ENCODE assay signal across 1 cellular context in the genomic region with DNA sequence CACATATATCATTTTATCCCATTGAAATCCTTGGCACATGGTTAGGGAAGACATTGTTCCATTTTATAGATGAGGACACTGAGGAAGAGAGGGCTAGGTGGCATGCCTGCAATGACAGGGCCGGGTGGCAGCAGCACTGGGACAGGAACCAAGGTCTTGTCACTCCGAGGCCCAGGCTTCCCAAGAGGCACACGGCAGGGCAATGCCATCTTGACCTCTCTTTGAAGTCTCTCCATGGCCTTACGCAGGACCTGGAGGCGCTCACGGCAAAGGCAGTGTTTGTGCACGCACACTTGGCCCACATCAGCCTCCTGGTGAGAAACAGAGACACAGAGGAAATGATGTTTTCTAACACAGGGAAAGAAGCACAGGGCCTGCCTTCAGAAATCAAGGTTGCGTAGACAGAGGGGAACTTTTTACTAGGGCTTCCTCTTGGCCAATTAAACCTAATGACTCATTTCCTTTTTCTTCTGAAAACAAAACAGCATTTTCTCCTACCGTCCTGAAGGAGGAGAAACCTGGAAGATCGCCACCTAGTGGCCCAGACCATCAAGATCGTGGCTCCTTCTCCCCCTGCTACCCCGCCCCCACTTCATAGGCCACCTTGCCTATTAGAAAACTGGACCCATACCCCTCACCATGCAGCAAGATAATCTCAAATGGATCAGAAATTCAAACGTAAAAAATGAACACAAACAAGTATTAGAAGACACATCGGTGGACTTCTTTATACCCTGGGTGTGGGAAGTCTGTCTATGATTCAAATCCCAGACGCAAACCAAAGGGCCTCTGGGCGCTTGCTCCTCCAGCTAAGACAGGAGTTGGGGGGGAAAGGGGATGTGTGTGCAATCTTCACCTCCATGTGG.
TF ChIP-seq lines count a peak whose summit lies in the region.

No MANE protein-coding gene starts in this region.

TF ChIP-seq in K562, 482 proteins besides CTCF, POLR2A, EP300 and RAD21 (continued from another document and continues in another):
- TF ChIP-seq, protein P1, sequence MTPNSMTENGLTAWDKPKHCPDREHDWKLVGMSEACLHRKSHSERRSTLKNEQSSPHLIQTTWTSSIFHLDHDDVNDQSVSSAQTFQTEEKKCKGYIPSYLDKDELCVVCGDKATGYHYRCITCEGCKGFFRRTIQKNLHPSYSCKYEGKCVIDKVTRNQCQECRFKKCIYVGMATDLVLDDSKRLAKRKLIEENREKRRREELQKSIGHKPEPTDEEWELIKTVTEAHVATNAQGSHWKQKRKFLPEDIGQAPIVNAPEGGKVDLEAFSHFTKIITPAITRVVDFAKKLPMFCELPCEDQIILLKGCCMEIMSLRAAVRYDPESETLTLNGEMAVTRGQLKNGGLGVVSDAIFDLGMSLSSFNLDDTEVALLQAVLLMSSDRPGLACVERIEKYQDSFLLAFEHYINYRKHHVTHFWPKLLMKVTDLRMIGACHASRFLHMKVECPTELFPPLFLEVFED (CRISPR knock-in tag; conservative IDR thresholded peaks at IDR 0.05): no peak; the same call in 1 of the 2 replicates
- peak; percentile 73; the same call in 1 of the 2 replicates for TF ChIP-seq RNF2 (IDR thresholded peaks at IDR 0.05)
- TF ChIP-seq HNRNPUL1 (IDR thresholded peaks at IDR 0.05; ENCODE audit: low read length): no peak
- TF ChIP-seq, protein P2, sequence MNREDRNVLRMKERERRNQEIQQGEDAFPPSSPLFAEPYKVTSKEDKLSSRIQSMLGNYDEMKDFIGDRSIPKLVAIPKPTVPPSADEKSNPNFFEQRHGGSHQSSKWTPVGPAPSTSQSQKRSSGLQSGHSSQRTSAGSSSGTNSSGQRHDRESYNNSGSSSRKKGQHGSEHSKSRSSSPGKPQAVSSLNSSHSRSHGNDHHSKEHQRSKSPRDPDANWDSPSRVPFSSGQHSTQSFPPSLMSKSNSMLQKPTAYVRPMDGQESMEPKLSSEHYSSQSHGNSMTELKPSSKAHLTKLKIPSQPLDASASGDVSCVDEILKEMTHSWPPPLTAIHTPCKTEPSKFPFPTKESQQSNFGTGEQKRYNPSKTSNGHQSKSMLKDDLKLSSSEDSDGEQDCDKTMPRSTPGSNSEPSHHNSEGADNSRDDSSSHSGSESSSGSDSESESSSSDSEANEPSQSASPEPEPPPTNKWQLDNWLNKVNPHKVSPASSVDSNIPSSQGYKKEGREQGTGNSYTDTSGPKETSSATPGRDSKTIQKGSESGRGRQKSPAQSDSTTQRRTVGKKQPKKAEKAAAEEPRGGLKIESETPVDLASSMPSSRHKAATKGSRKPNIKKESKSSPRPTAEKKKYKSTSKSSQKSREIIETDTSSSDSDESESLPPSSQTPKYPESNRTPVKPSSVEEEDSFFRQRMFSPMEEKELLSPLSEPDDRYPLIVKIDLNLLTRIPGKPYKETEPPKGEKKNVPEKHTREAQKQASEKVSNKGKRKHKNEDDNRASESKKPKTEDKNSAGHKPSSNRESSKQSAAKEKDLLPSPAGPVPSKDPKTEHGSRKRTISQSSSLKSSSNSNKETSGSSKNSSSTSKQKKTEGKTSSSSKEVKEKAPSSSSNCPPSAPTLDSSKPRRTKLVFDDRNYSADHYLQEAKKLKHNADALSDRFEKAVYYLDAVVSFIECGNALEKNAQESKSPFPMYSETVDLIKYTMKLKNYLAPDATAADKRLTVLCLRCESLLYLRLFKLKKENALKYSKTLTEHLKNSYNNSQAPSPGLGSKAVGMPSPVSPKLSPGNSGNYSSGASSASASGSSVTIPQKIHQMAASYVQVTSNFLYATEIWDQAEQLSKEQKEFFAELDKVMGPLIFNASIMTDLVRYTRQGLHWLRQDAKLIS (CRISPR knock-in tag; IDR thresholded peaks at IDR 0.05): no peak
- TF ChIP-seq KAT2B (IDR thresholded peaks at IDR 0.05; ENCODE audit: low read depth, low read length): no peak
- TF ChIP-seq, protein P3, sequence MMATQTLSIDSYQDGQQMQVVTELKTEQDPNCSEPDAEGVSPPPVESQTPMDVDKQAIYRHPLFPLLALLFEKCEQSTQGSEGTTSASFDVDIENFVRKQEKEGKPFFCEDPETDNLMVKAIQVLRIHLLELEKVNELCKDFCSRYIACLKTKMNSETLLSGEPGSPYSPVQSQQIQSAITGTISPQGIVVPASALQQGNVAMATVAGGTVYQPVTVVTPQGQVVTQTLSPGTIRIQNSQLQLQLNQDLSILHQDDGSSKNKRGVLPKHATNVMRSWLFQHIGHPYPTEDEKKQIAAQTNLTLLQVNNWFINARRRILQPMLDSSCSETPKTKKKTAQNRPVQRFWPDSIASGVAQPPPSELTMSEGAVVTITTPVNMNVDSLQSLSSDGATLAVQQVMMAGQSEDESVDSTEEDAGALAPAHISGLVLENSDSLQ (IDR thresholded peaks at IDR 0.05): no peak
- TF ChIP-seq ZNF699 (CRISPR knock-in tag; IDR thresholded peaks at IDR 0.05; ENCODE audit: insufficient replicate concordance): no peak
- no peak for TF ChIP-seq THRAP3 (IDR thresholded peaks at IDR 0.05; ENCODE audit: borderline replicate concordance)
- peak; percentile 86 for TF ChIP-seq ETV1 (tag; conservative IDR thresholded peaks at IDR 0.05; ENCODE audit: low read depth)
- peak; percentile 38; the same call in 1 of the 2 replicates for TF ChIP-seq NFIC (IDR thresholded peaks at IDR 0.05)
- TF ChIP-seq, protein P4, sequence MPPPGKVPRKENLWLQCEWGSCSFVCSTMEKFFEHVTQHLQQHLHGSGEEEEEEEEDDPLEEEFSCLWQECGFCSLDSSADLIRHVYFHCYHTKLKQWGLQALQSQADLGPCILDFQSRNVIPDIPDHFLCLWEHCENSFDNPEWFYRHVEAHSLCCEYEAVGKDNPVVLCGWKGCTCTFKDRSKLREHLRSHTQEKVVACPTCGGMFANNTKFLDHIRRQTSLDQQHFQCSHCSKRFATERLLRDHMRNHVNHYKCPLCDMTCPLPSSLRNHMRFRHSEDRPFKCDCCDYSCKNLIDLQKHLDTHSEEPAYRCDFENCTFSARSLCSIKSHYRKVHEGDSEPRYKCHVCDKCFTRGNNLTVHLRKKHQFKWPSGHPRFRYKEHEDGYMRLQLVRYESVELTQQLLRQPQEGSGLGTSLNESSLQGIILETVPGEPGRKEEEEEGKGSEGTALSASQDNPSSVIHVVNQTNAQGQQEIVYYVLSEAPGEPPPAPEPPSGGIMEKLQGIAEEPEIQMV (tag; conservative IDR thresholded peaks at IDR 0.05; ENCODE audit: low read depth): no peak
- TF ChIP-seq ZEB2 (IDR thresholded peaks at IDR 0.05): no peak
- TF ChIP-seq, protein P5, sequence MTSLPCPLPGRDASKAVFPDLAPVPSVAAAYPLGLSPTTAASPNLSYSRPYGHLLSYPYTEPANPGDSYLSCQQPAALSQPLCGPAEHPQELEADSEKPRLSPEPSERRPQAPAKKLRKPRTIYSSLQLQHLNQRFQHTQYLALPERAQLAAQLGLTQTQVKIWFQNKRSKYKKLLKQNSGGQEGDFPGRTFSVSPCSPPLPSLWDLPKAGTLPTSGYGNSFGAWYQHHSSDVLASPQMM (CRISPR knock-in tag; IDR thresholded peaks at IDR 0.05): no peak
- peak; percentile 56 for TF ChIP-seq TRIM28 (IDR thresholded peaks at IDR 0.05)
- TF ChIP-seq TBP (optimal IDR thresholded peaks at IDR 0.05; ENCODE audit: low read depth, low read length): no peak
- peak; percentile 76; the same call in 1 of the 2 replicates for TF ChIP-seq ZSCAN29 (IDR thresholded peaks at IDR 0.05)
- no peak for TF ChIP-seq ZNF239 (CRISPR knock-in tag; IDR thresholded peaks at IDR 0.05)
- no peak for TF ChIP-seq ZNF551 (CRISPR knock-in tag; IDR thresholded peaks at IDR 0.05)
- TF ChIP-seq NELFE (IDR thresholded peaks at IDR 0.05; ENCODE audit: insufficient read depth, insufficient read length): no peak
- TF ChIP-seq, protein P6, sequence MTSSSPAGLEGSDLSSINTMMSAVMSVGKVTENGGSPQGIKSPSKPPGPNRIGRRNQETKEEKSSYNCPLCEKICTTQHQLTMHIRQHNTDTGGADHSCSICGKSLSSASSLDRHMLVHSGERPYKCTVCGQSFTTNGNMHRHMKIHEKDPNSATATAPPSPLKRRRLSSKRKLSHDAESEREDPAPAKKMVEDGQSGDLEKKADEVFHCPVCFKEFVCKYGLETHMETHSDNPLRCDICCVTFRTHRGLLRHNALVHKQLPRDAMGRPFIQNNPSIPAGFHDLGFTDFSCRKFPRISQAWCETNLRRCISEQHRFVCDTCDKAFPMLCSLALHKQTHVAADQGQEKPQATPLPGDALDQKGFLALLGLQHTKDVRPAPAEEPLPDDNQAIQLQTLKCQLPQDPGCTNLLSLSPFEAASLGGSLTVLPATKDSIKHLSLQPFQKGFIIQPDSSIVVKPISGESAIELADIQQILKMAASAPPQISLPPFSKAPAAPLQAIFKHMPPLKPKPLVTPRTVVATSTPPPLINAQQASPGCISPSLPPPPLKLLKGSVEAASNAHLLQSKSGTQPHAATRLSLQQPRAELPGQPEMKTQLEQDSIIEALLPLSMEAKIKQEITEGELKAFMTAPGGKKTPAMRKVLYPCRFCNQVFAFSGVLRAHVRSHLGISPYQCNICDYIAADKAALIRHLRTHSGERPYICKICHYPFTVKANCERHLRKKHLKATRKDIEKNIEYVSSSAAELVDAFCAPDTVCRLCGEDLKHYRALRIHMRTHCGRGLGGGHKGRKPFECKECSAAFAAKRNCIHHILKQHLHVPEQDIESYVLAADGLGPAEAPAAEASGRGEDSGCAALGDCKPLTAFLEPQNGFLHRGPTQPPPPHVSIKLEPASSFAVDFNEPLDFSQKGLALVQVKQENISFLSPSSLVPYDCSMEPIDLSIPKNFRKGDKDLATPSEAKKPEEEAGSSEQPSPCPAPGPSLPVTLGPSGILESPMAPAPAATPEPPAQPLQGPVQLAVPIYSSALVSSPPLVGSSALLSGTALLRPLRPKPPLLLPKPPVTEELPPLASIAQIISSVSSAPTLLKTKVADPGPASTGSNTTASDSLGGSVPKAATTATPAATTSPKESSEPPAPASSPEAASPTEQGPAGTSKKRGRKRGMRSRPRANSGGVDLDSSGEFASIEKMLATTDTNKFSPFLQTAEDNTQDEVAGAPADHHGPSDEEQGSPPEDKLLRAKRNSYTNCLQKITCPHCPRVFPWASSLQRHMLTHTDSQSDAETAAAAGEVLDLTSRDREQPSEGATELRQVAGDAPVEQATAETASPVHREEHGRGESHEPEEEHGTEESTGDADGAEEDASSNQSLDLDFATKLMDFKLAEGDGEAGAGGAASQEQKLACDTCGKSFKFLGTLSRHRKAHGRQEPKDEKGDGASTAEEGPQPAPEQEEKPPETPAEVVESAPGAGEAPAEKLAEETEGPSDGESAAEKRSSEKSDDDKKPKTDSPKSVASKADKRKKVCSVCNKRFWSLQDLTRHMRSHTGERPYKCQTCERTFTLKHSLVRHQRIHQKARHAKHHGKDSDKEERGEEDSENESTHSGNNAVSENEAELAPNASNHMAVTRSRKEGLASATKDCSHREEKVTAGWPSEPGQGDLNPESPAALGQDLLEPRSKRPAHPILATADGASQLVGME (CRISPR knock-in tag; IDR thresholded peaks at IDR 0.05): no peak
- no peak for TF ChIP-seq PHB2 (IDR thresholded peaks at IDR 0.05; ENCODE audit: low read depth)
- TF ChIP-seq FOXK2 (conservative IDR thresholded peaks at IDR 0.05 in 1 of 2, IDR thresholded peaks at IDR 0.05 in 1 of 2; ENCODE audit: low read depth in 2 of 2): peak; percentile 47 to 55; a peak in 2 of 4 replicates
- TF ChIP-seq, protein P7, sequence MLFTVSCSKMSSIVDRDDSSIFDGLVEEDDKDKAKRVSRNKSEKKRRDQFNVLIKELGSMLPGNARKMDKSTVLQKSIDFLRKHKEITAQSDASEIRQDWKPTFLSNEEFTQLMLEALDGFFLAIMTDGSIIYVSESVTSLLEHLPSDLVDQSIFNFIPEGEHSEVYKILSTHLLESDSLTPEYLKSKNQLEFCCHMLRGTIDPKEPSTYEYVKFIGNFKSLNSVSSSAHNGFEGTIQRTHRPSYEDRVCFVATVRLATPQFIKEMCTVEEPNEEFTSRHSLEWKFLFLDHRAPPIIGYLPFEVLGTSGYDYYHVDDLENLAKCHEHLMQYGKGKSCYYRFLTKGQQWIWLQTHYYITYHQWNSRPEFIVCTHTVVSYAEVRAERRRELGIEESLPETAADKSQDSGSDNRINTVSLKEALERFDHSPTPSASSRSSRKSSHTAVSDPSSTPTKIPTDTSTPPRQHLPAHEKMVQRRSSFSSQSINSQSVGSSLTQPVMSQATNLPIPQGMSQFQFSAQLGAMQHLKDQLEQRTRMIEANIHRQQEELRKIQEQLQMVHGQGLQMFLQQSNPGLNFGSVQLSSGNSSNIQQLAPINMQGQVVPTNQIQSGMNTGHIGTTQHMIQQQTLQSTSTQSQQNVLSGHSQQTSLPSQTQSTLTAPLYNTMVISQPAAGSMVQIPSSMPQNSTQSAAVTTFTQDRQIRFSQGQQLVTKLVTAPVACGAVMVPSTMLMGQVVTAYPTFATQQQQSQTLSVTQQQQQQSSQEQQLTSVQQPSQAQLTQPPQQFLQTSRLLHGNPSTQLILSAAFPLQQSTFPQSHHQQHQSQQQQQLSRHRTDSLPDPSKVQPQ (CRISPR knock-in tag; IDR thresholded peaks at IDR 0.05; ENCODE audit: borderline replicate concordance): no peak
- no peak for TF ChIP-seq ASH1L (IDR thresholded peaks at IDR 0.05; ENCODE audit: borderline replicate concordance, low read depth, partially characterized antibody)
- no peak for TF ChIP-seq CEBPG (CRISPR knock-in tag; IDR thresholded peaks at IDR 0.05)
- TF ChIP-seq CEBPG (tag; conservative IDR thresholded peaks at IDR 0.05 in 1 of 2, IDR thresholded peaks at IDR 0.05 in 1 of 2): no peak; a peak in 1 of 4 replicates
- TF ChIP-seq, protein P8, sequence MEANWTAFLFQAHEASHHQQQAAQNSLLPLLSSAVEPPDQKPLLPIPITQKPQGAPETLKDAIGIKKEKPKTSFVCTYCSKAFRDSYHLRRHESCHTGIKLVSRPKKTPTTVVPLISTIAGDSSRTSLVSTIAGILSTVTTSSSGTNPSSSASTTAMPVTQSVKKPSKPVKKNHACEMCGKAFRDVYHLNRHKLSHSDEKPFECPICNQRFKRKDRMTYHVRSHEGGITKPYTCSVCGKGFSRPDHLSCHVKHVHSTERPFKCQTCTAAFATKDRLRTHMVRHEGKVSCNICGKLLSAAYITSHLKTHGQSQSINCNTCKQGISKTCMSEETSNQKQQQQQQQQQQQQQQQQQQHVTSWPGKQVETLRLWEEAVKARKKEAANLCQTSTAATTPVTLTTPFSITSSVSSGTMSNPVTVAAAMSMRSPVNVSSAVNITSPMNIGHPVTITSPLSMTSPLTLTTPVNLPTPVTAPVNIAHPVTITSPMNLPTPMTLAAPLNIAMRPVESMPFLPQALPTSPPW (CRISPR knock-in tag; IDR thresholded peaks at IDR 0.05): peak; percentile 84
- TF ChIP-seq, protein P9, sequence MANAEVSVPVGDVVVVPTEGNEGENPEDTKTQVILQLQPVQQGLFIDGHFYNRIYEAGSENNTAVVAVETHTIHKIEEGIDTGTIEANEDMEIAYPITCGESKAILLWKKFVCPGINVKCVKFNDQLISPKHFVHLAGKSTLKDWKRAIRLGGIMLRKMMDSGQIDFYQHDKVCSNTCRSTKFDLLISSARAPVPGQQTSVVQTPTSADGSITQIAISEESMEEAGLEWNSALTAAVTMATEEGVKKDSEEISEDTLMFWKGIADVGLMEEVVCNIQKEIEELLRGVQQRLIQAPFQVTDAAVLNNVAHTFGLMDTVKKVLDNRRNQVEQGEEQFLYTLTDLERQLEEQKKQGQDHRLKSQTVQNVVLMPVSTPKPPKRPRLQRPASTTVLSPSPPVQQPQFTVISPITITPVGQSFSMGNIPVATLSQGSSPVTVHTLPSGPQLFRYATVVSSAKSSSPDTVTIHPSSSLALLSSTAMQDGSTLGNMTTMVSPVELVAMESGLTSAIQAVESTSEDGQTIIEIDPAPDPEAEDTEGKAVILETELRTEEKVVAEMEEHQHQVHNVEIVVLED (CRISPR knock-in tag; IDR thresholded peaks at IDR 0.05): no peak
- TF ChIP-seq ATF1 (CRISPR knock-in tag; IDR thresholded peaks at IDR 0.05): no peak
- peak; percentile 62 for TF ChIP-seq ATF1 (tag; IDR thresholded peaks at IDR 0.05)
- TF ChIP-seq ZBTB7A (IDR thresholded peaks at IDR 0.05; ENCODE audit: borderline replicate concordance, control insufficient read depth, low read depth, low read length): peak; percentile 25; the same call in 1 of the 2 replicates
- TF ChIP-seq TOE1 (IDR thresholded peaks at IDR 0.05; ENCODE audit: borderline replicate concordance): 0 out of 2 replicates have a peak, but pooled peaks have one; percentile 47
- TF ChIP-seq TOE1 (CRISPR knock-in tag; IDR thresholded peaks at IDR 0.05; ENCODE audit: borderline replicate concordance, low read depth): no peak
- TF ChIP-seq HDAC1 (IDR thresholded peaks at IDR 0.05): 0 out of 4 replicates have a peak, but pooled peaks of 1 of the 2 experiments have one; percentile 19
- no peak for TF ChIP-seq MAFG (tag; conservative IDR thresholded peaks at IDR 0.05)
